Comparison of ENCODE assay signal across 8 cellular contexts in the genomic region with DNA sequence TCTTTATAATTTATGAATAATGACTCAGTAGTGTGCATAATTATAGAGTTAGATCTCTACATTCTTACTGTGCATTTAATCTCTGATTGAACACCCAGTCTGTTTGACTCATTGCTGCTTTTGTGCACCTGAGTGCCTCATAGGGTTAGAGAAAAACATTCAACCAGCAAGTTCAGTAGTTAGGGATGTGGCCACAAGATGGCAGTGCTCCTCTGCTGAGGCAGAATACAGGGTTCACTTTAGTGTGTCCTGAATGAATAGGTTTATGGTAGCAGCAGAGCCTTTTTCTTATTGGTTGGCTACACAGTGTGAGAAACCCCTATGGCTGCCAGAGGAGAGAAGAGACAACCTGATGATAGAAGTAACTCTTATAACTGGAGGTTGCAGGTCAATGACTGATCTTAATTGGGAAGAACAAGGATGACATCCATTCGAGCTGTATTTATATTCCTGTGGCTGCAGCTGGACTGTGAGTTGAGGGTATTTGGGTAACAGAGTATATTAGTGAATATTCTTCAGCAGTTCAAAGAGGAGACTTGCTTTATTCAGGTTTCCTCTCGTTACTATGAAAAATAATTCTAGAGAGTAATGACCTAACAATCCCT.
A peak's percentile ranks its signal among the peaks of the same experiment; 100 is the strongest.
DNase-seq lines count a peak whose midpoint lies in the region; ATAC-seq and TF ChIP-seq lines count a peak whose summit lies in the region.

No MANE protein-coding gene starts in this region.

- no peak overlapping the region for H2AFZ ChIP-seq in SK-N-SH (ENCODE audit: low read depth)
- no peak overlapping the region for H2AFZ ChIP-seq in smooth muscle cell (ENCODE audit: low read depth)

- DNase-seq in A673 (ENCODE audit: low spot score) (peak; percentile 76), SK-N-SH (peak; percentile 29), right cardiac atrium (peak in 2 of 3 donors; percentile 10 to 62), smooth muscle cell (lab: John Stamatoyannopoulos, UW; ENCODE audit: unreplicated experiment) (no peak), OCI-M2 (lab: John Stamatoyannopoulos, UW; ENCODE audit: unreplicated experiment) (no peak)
- peak; percentile 10 to 71 (median 43) for DNase-seq in activated naive CD4-positive, alpha-beta T cell (lab: John Stamatoyannopoulos, UW)

- no peaks in the 10 kb centered on the region for H3K36me3 ChIP-seq in A673 (ENCODE audit: insufficient read depth, low read length, poor library complexity, severe bottlenecking)
- H3K36me3 ChIP-seq in SK-N-SH (replicated peaks in 1 of 2; ENCODE audit: control insufficient read depth in 1 of 2, insufficient read depth in 2 of 2, low read length in 1 of 2) = no peaks in the 10 kb centered on the region
- H3K36me3 ChIP-seq in smooth muscle cell (ENCODE audit: low read depth) = no peaks in the 10 kb centered on the region

- no peaks in the 10 kb centered on the region for H3K9me2 ChIP-seq in SK-N-SH

- CTCF ChIA-PET in A673 (lab: Charles Lee) = no interaction called here
- CTCF ChIA-PET in SK-N-SH (lab: Yijun Ruan, JAX) = interaction anchor here (0.9 to 1.6 kb wide), 3 partner anchors 17 to 44 kb away, joined by 3 to 4 read pairs (median 4); no protein-coding TSS in a partner anchor

- POLR2A ChIA-PET in A673 (lab: Charles Lee; ENCODE audit: low non-redundant PET) = no interaction called here
- POLR2A ChIA-PET in SK-N-SH (lab: Yijun Ruan, JAX) = no interaction called here

- H3K27ac ChIP-seq in A673 (ENCODE audit: low read depth, low read length, poor library complexity, severe bottlenecking) (no peak overlapping the region), SK-N-SH (ENCODE audit: low read depth in 2 of 2, low read length in 1 of 2) (no peak overlapping the region), right cardiac atrium (ENCODE audit: low read length) (no peak overlapping the region), smooth muscle cell (ENCODE audit: low read depth) (no peak overlapping the region)

- H3K27me3 ChIP-seq in A673 (replicated peaks; ENCODE audit: insufficient read depth, low read depth, low read length, poor library complexity) (peaks cover 12% of the 10 kb centered on the region), SK-N-SH (ENCODE audit: insufficient read depth) (no peaks in the 10 kb centered on the region), right cardiac atrium (ENCODE audit: control insufficient read depth, insufficient read depth) (no peaks in the 10 kb centered on the region), smooth muscle cell (ENCODE audit: low read depth) (peaks cover 6% of the 10 kb centered on the region)

- H3K4me1 ChIP-seq in A673 (ENCODE audit: insufficient read depth, low read length, poor library complexity, severe bottlenecking) (no peaks in the 10 kb centered on the region), SK-N-SH (ENCODE audit: control insufficient read depth in 1 of 2, insufficient read depth in 2 of 2, low read depth in 1 of 2, low read length in 1 of 2) (no peaks in the 10 kb centered on the region), right cardiac atrium (ENCODE audit: control insufficient read depth, insufficient read depth, low read length) (no peaks in the 10 kb centered on the region), smooth muscle cell (ENCODE audit: low read depth) (no peaks in the 10 kb centered on the region)

- H3K9ac ChIP-seq in SK-N-SH (no peak overlapping the region), smooth muscle cell (ENCODE audit: low read depth) (no peak overlapping the region)

- H4K20me1 ChIP-seq in SK-N-SH (ENCODE audit: insufficient read depth) = no peaks in the 10 kb centered on the region
- H4K20me1 ChIP-seq in smooth muscle cell (ENCODE audit: low read depth) = no peaks in the 10 kb centered on the region

- no TSS peak for BruUV-seq in A673 (replicated peaks; lab: Mats Ljungman, UMichigan)

- peak; percentile 88 for ATAC-seq in GM18502 (IDR thresholded peaks at IDR 0.05; ENCODE audit: poor library complexity, unreplicated experiment)
- peak; percentile 72 for ATAC-seq in HG03575 (IDR thresholded peaks at IDR 0.05; ENCODE audit: extremely low read depth, insufficient number of reproducible peaks, low FRiP score, unreplicated experiment)
- ATAC-seq in right cardiac atrium = peak; percentile 29 to 77

- 7% methylated on average over 2 of the region's 2 CpGs for WGBS in SK-N-SH (ENCODE audit: low lambda C conversion rate)
- WGBS in right cardiac atrium = 71% methylated on average over 2 of the region's 2 CpGs
- 53% methylated on average over 2 of the region's 2 CpGs for WGBS in smooth muscle cell (ENCODE audit: low lambda C conversion rate)

- no peaks in the 10 kb centered on the region for H3K9me3 ChIP-seq in A673 (ENCODE audit: low read depth, low read length, poor library complexity, severe bottlenecking)
- H3K9me3 ChIP-seq in SK-N-SH = no peaks in the 10 kb centered on the region
- H3K9me3 ChIP-seq in right cardiac atrium (ENCODE audit: control insufficient read depth, low read length) = no peaks in the 10 kb centered on the region
- H3K9me3 ChIP-seq in smooth muscle cell (replicated peaks; ENCODE audit: low read depth) = no peaks in the 10 kb centered on the region

- no peak overlapping the region for H3K4me2 ChIP-seq in SK-N-SH
- H3K4me2 ChIP-seq in smooth muscle cell = no peak overlapping the region

- no peaks in the 10 kb centered on the region for H3F3A ChIP-seq in SK-N-SH (replicated peaks; ENCODE audit: insufficient read depth)
- H3F3A ChIP-seq in smooth muscle cell (ENCODE audit: low read depth) = no peaks in the 10 kb centered on the region

- TF ChIP-seq CTCF in A673 (conservative IDR thresholded peaks at IDR 0.05; ENCODE audit: low read depth, low read length) (peak; percentile 94), SK-N-SH (IDR thresholded peaks at IDR 0.05) (peak; percentile 68), smooth muscle cell (IDR thresholded peaks at IDR 0.05; ENCODE audit: borderline replicate concordance, insufficient read depth, poor library complexity, severe bottlenecking) (peak; percentile 69)

- TF ChIP-seq RAD21 in SK-N-SH (IDR thresholded peaks at IDR 0.05; ENCODE audit: low read length) = no peak; the same call in 1 of the 2 replicates

- H3K79me2 ChIP-seq in SK-N-SH (ENCODE audit: insufficient read depth) (no peaks in the 10 kb centered on the region), smooth muscle cell (ENCODE audit: low read depth) (no peaks in the 10 kb centered on the region)

- no peak for TF ChIP-seq EP300 in SK-N-SH (IDR thresholded peaks at IDR 0.05; ENCODE audit: borderline replicate concordance in 1 of 2, low read depth in 1 of 2, low read length in 1 of 2)

- no peak overlapping the region for H3K4me3 ChIP-seq in A673 (ENCODE audit: low read depth, low read length, poor library complexity, severe bottlenecking)
- peak overlapping the region in 1 of 2 experiments; percentile 30; a peak in 1 of 4 replicates for H3K4me3 ChIP-seq in SK-N-SH (ENCODE audit: low read depth in 2 of 2, low read length in 1 of 2)
- no peak overlapping the region for H3K4me3 ChIP-seq in right cardiac atrium (ENCODE audit: low read length)
- no peak overlapping the region for H3K4me3 ChIP-seq in smooth muscle cell

- intact Hi-C loops in A673 (cut with micrococcal nuclease; ENCODE audit: unreplicated experiment) (no loop called here), right cardiac atrium (cut with DNase I) (no loop called here)

TF ChIP-seq in SK-N-SH, 30 proteins besides CTCF, POLR2A, EP300 and RAD21:
- TF ChIP-seq FOXJ3 (CRISPR knock-in tag; IDR thresholded peaks at IDR 0.05) = no peak
- no peak for TF ChIP-seq YY1 (IDR thresholded peaks at IDR 0.05; ENCODE audit: low read depth)
- TF ChIP-seq, protein P1, sequence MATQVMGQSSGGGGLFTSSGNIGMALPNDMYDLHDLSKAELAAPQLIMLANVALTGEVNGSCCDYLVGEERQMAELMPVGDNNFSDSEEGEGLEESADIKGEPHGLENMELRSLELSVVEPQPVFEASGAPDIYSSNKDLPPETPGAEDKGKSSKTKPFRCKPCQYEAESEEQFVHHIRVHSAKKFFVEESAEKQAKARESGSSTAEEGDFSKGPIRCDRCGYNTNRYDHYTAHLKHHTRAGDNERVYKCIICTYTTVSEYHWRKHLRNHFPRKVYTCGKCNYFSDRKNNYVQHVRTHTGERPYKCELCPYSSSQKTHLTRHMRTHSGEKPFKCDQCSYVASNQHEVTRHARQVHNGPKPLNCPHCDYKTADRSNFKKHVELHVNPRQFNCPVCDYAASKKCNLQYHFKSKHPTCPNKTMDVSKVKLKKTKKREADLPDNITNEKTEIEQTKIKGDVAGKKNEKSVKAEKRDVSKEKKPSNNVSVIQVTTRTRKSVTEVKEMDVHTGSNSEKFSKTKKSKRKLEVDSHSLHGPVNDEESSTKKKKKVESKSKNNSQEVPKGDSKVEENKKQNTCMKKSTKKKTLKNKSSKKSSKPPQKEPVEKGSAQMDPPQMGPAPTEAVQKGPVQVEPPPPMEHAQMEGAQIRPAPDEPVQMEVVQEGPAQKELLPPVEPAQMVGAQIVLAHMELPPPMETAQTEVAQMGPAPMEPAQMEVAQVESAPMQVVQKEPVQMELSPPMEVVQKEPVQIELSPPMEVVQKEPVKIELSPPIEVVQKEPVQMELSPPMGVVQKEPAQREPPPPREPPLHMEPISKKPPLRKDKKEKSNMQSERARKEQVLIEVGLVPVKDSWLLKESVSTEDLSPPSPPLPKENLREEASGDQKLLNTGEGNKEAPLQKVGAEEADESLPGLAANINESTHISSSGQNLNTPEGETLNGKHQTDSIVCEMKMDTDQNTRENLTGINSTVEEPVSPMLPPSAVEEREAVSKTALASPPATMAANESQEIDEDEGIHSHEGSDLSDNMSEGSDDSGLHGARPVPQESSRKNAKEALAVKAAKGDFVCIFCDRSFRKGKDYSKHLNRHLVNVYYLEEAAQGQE (IDR thresholded peaks at IDR 0.05; ENCODE audit: low read depth, low read length) = no peak
- TF ChIP-seq MXI1 (IDR thresholded peaks at IDR 0.05; ENCODE audit: low read depth, low read length) = no peak
- no peak for TF ChIP-seq RXRA (IDR thresholded peaks at IDR 0.05; ENCODE audit: borderline replicate concordance, low read depth)
- TF ChIP-seq, protein P2, sequence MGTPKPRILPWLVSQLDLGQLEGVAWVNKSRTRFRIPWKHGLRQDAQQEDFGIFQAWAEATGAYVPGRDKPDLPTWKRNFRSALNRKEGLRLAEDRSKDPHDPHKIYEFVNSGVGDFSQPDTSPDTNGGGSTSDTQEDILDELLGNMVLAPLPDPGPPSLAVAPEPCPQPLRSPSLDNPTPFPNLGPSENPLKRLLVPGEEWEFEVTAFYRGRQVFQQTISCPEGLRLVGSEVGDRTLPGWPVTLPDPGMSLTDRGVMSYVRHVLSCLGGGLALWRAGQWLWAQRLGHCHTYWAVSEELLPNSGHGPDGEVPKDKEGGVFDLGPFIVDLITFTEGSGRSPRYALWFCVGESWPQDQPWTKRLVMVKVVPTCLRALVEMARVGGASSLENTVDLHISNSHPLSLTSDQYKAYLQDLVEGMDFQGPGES (IDR thresholded peaks at IDR 0.05; ENCODE audit: low read depth, low read length) = no peak

Comparison
In these comparisons a context has a peak if more than half of its experiments do, and no peak if none do; other contexts are left out.
1. DNase-seq: peak in A673 (single experiment), SK-N-SH (single experiment), activated naive CD4-positive, alpha-beta T cell (4 of 4) and right cardiac atrium (2 of 3); none in smooth muscle cell (single experiment) and OCI-M2 (single experiment).
2. Peak in every context shown above with its lines, with median percentiles within 50 percentile points of each other: CTCF ChIP-seq and ATAC-seq.